ENCODE assay signal across 26 cellular contexts in genomic region chr2:173122936-173123335, GRCh38.
"Had no signal": no experiment of that assay in that cellular context is flagged by ENCODE, and none has a peak within 500 bp of the region (broad histone marks: within the 10 kb centered on the region; RNA-seq: fewer than 3 reads in every experiment).

No MANE protein-coding gene starts in this region.

- H3K9me3 Mint-ChIP-seq: activated T-cell treated with anti-CD3 and anti-CD28 coated beads, Interleukin-2, amount 50 U/mL, for 4 hours; activated T-helper 2 cell treated with anti-CD3 and anti-CD28 coated beads, Interferon-gamma antibody, Interleukin-2, Interleukin-4, amounts not matched to agents 10 μg/mL and 5 μg/mL and 100 μg/mL, durations not matched to agents 14 hours and 24 hours and 36 hours; central memory CD8-positive, alpha-beta T cell; effector memory CD8-positive, alpha-beta T cell; naive B cell; stimulated activated naive B cell treated with anti-CD40 and anti-IgM and Interleukin-4, amounts not matched to agents 10 μg/mL and 1 μg/mL and 100 μg/mL, for 72 hours; WTC11 had no signal

- H3K27me3 Mint-ChIP-seq: central memory CD8-positive, alpha-beta T cell; effector memory CD8-positive, alpha-beta T cell; naive B cell; stimulated activated naive B cell treated with anti-CD40 and anti-IgM and Interleukin-4, amounts not matched to agents 10 μg/mL and 1 μg/mL and 100 μg/mL, for 72 hours had no signal

- H3K36me3 ChIP-seq: adrenal gland, breast epithelium, colonic mucosa, esophagus muscularis mucosa, lower lobe of right lung, transverse colon had no signal

- H3K27me3 ChIP-seq: adrenal gland, breast epithelium, colonic mucosa, dorsolateral prefrontal cortex, esophagus muscularis mucosa, transverse colon had no signal

- H3K4me3 ChIP-seq: adrenal gland, breast epithelium, colonic mucosa, dorsolateral prefrontal cortex, esophagus muscularis mucosa, lower lobe of right lung, transverse colon had no signal

- H3K36me3 Mint-ChIP-seq: activated naive CD8-positive, alpha-beta T cell; naive B cell; WTC11 had no signal

- H3K9me3 ChIP-seq: adrenal gland, breast epithelium, colonic mucosa, esophagus muscularis mucosa, lower lobe of right lung, transverse colon had no signal

- H3K4me3 Mint-ChIP-seq: activated naive CD8-positive, alpha-beta T cell; activated T-cell treated with anti-CD3 and anti-CD28 coated beads, Interleukin-2, amount 50 U/mL, for 4 hours; central memory CD8-positive, alpha-beta T cell; effector memory CD8-positive, alpha-beta T cell; naive B cell; stimulated activated naive B cell treated with anti-CD40 and anti-IgM and Interleukin-4, amounts not matched to agents 10 μg/mL and 1 μg/mL and 100 μg/mL, for 72 hours; WTC11 had no signal

- FAIRE-seq: endothelial cell of umbilical vein, kidney, urothelium cell line had no signal

- H3K4me1 ChIP-seq: adrenal gland, breast epithelium, colonic mucosa had no signal

- H3K27ac Mint-ChIP-seq: activated naive CD8-positive, alpha-beta T cell; activated T-helper 2 cell treated with anti-CD3 and anti-CD28 coated beads, Interferon-gamma antibody, Interleukin-2, Interleukin-4, amounts not matched to agents 10 μg/mL and 5 μg/mL and 100 μg/mL, durations not matched to agents 14 hours and 24 hours and 36 hours; effector memory CD8-positive, alpha-beta T cell; stimulated activated naive B cell treated with anti-CD40 and anti-IgM and Interleukin-4, amounts not matched to agents 10 μg/mL and 1 μg/mL and 100 μg/mL, for 72 hours; WTC11 had no signal

- H3K27ac ChIP-seq: adrenal gland, breast epithelium, colonic mucosa, dorsolateral prefrontal cortex, lower lobe of right lung, transverse colon had no signal

- DNase-seq: activated CD4-positive, alpha-beta T cell treated with anti-CD3 and anti-CD28 coated beads, Interleukin-2, amount 50 U/mL, for 48 hours; activated CD8-positive, alpha-beta memory T cell treated with anti-CD3 and anti-CD28 coated beads, Interleukin-2, amount 50 U/mL, for 48 hours; activated naive CD4-positive, alpha-beta T cell; activated T-cell treated with anti-CD3 and anti-CD28 coated beads, Interleukin-2, amount 50 U/mL, for 4 hours; adrenal gland; colonic mucosa; dorsolateral prefrontal cortex; effector memory CD8-positive, alpha-beta T cell; kidney; lower lobe of right lung; naive B cell; occipital lobe; posterior cingulate gyrus; retina; stimulated activated CD4-positive, alpha-beta T cell treated with anti-CD3 and anti-CD28 coated beads, Interleukin-2, amount 100 ng/mL, for 48 hours; stimulated activated CD8-positive, alpha-beta memory T cell treated with anti-CD3 and anti-CD28 coated beads, Interleukin-4, amount 100 ng/mL, for 48 hours; stimulated activated naive B cell treated with anti-CD40 and anti-IgM and Interleukin-4, amounts not matched to agents 10 μg/mL and 1 μg/mL and 100 μg/mL, for 72 hours; transverse colon had no signal
